19 cellular contexts compared by ENCODE assay signal in the genomic region with DNA sequence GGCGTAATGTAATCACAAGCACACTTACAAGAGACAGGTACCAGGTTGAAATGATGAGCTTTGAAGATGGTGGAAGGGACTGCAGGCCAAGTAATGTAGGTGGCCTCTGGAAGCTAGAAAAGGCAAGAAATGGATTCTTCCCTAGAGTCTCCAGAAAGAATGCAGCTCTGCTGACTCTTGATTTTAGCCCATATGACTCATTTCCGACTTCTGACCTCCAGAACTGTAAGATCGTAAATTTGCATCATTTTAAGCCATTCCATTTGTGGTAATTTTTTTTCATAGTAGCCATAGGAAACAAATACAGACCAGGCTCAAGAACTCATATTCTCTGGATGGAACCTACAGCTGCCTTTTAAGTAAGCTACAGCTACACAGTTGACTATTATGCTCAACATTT.
A peak's percentile ranks its signal among the peaks of the same experiment; 100 is the strongest.
DNase-seq lines count a peak whose midpoint lies in the region; TF ChIP-seq lines count a peak whose summit lies in the region.
"Had no signal": no experiment of that assay in that cellular context is flagged by ENCODE, and none has a peak within 500 bp of the region (broad histone marks: within the 10 kb centered on the region; RNA-seq: fewer than 3 reads in every experiment).

No MANE protein-coding gene starts in this region.

- H3K27ac ChIP-seq in hepatocyte: no peak overlapping the region
- no peak overlapping the region for H3K27ac ChIP-seq in vagina
- H3K27ac ChIP-seq: body of pancreas, right lobe of liver had no signal

- DNase-seq in H4 (ENCODE audit: low spot score) (peak; percentile 30), NCI-H226 (peak; percentile 40), choroid plexus epithelial cell (ENCODE audit: low read depth) (peak; percentile 79), skeletal muscle cell (ENCODE audit: low read depth) (peak; percentile 8), hepatocyte (ENCODE audit: low spot score) (no peak), NCI-H2227 treated with DMSO at 0.1 percent for 48 hours (lab: John Stamatoyannopoulos, UW) (no peak), vagina (ENCODE audit: extremely low spot score in 2 of 2) (no peak)
- DNase-seq: activated CD4-positive, alpha-beta T cell treated with anti-CD3 and anti-CD28 coated beads for 1 hour; activated CD8-positive, alpha-beta memory T cell treated with anti-CD3 and anti-CD28 coated beads, Interleukin-2, amount 50 U/mL, for 4 hours; BE2C; body of pancreas; dermis blood vessel endothelial cell; erythroblast; KG1; NCI-H1436 treated with DMSO at 0.1 percent for 48 hours; right lobe of liver; SHP77 treated with DMSO at 0.1 percent for 48 hours; stimulated activated CD4-positive, alpha-beta T cell treated with anti-CD3 and anti-CD28 coated beads, Interleukin-2, amount 100 ng/mL, for 48 hours; T-helper 17 cell had no signal

- H3K4me1 ChIP-seq in hepatocyte (ENCODE audit: insufficient read depth) (no peaks in the 10 kb centered on the region), vagina (no peaks in the 10 kb centered on the region)
- H3K4me1 ChIP-seq: BE2C, body of pancreas, right lobe of liver had no signal

- H3K9me2 ChIP-seq in hepatocyte (replicated peaks; ENCODE audit: insufficient read depth): no peaks in the 10 kb centered on the region

- H3K36me3 ChIP-seq in hepatocyte (replicated peaks; ENCODE audit: insufficient read depth, low read depth): no peaks in the 10 kb centered on the region
- H3K36me3 ChIP-seq in vagina: no peaks in the 10 kb centered on the region
- H3K36me3 ChIP-seq: BE2C, right lobe of liver had no signal

- TF ChIP-seq CTCF in choroid plexus epithelial cell (conservative IDR thresholded peaks at IDR 0.05; ENCODE audit: low read depth, low read length) (no peak), hepatocyte (IDR thresholded peaks at IDR 0.05; ENCODE audit: poor library complexity) (no peak), vagina (IDR thresholded peaks at IDR 0.05) (no peak)

- H3K4me3 ChIP-seq in choroid plexus epithelial cell (ENCODE audit: low read depth, low read length) (no peak overlapping the region), skeletal muscle cell (ENCODE audit: low read depth, low read length) (no peak overlapping the region), hepatocyte (no peak overlapping the region), vagina (no peak overlapping the region)
- H3K4me3 ChIP-seq: body of pancreas, right lobe of liver had no signal

- no peaks in the 10 kb centered on the region for H4K20me1 ChIP-seq in hepatocyte (ENCODE audit: insufficient read depth, poor library complexity, severe bottlenecking)

- no peak overlapping the region for H2AFZ ChIP-seq in hepatocyte

- H3K79me2 ChIP-seq in hepatocyte: no peaks in the 10 kb centered on the region

- 91% methylated on average over 3 of the region's 3 CpGs for WGBS in hepatocyte (ENCODE audit: low lambda C conversion rate, missing lambda C conversion rate)

- TF ChIP-seq POLR2A in vagina (IDR thresholded peaks at IDR 0.05): no peak

- H3K4me2 ChIP-seq in hepatocyte: no peak overlapping the region

- intact Hi-C loops in vagina (cut with DNase I): no loop called here

- H3K9me3 ChIP-seq in hepatocyte (ENCODE audit: low read depth): no peaks in the 10 kb centered on the region
- H3K9me3 ChIP-seq in vagina: no peaks in the 10 kb centered on the region
- H3K9me3 ChIP-seq: BE2C, body of pancreas, right lobe of liver had no signal

- no peaks in the 10 kb centered on the region for H3K27me3 ChIP-seq in hepatocyte
- H3K27me3 ChIP-seq in vagina: no peaks in the 10 kb centered on the region
- H3K27me3 ChIP-seq: body of pancreas, right lobe of liver had no signal

Comparison
In these comparisons a context has a peak if more than half of its experiments do, and no peak if none do; other contexts are left out.
1. DNase-seq: peak in H4 (single experiment), NCI-H226 (single experiment), choroid plexus epithelial cell (single experiment) and skeletal muscle cell (single experiment); none in hepatocyte (single experiment), NCI-H2227 treated with DMSO at 0.1 percent for 48 hours (single experiment) and vagina (0 of 2).